In genomic region chr10:17047908-17048307, GRCh38 we compare ENCODE assay signal across 22 cellular contexts.
DNase-seq lines count a peak whose midpoint lies in the region; ATAC-seq, FAIRE-seq and TF ChIP-seq lines count a peak whose summit lies in the region.
"Had no signal": no experiment of that assay in that cellular context is flagged by ENCODE, and none has a peak within 500 bp of the region (broad histone marks: within the 10 kb centered on the region; RNA-seq: fewer than 3 reads in every experiment).

No MANE protein-coding gene starts in this region.

- H4K20me1 ChIP-seq in GM23338 (replicated peaks; ENCODE audit: insufficient read depth) (no peaks in the 10 kb centered on the region), K562 (replicated peaks; ENCODE audit: control insufficient read depth, insufficient read depth, low read length) (no peaks in the 10 kb centered on the region)
- H4K20me1 ChIP-seq: BLaER1 treated with 17β-estradiol and CSF1 and Interleukin-3, amounts not matched to agents 10 nM and 100 nM had no signal

- H3K4me1 ChIP-seq in GM23338 (ENCODE audit: insufficient read depth) (no peaks in the 10 kb centered on the region; the same call in 1 of the 2 replicates), HUES48 (ENCODE audit: control insufficient read depth, insufficient read depth, low read length) (peaks cover 7% of the 10 kb centered on the region; the same call in 1 of the 2 replicates), K562 (replicated peaks in 1 of 2; ENCODE audit: control insufficient read depth in 2 of 2, insufficient read depth in 2 of 2, low read length in 2 of 2) (peaks cover 0 to 13% of the 10 kb centered on the region in 2 experiments; a peak in 3 of 5 replicates), stomach (no peaks in the 10 kb centered on the region)
- H3K4me1 ChIP-seq: A549; BLaER1 treated with 17β-estradiol and CSF1 and Interleukin-3, amounts not matched to agents 10 nM and 100 nM; Caco-2 had no signal

- no peak for TF ChIP-seq EP300 in K562 (IDR thresholded peaks at IDR 0.05; ENCODE audit: low read length)
- no peak for TF ChIP-seq EP300 in stomach (IDR thresholded peaks at IDR 0.05)

- H3K4me1 Mint-ChIP-seq in GM23338 = peaks cover 4% of the 10 kb centered on the region; the same call in 1 of the 3 replicates
- H3K4me1 Mint-ChIP-seq: B cell had no signal

- peaks cover 6% of the 10 kb centered on the region; the same call in 1 of the 2 replicates for H3K9me3 ChIP-seq in HUES48 (ENCODE audit: control insufficient read depth, insufficient read depth, low read length)
- peaks cover 5% of the 10 kb centered on the region; the same call in 1 of the 2 replicates for H3K9me3 ChIP-seq in K562 (replicated peaks; ENCODE audit: control insufficient read depth, insufficient read depth, low read depth, low read length)
- H3K9me3 ChIP-seq in stomach = no peaks in the 10 kb centered on the region
- H3K9me3 ChIP-seq in MG63 = peaks cover 9% of the 10 kb centered on the region
- H3K9me3 ChIP-seq: Caco-2 had no signal

- ATAC-seq in GM23338 (peak; percentile 61), K562 (no peak)
- ATAC-seq: A549; CD8-positive, alpha-beta T cell had no signal

- no peak overlapping the region for H3K4me3 Mint-ChIP-seq in GM23338
- H3K4me3 Mint-ChIP-seq: B cell; CD4-positive, alpha-beta T cell; CD8-positive, alpha-beta T cell had no signal

- no TSS peak for BruUV-seq in K562 (replicated peaks; lab: Mats Ljungman, UMichigan)

- POLR2A ChIA-PET in K562 (lab: Yijun Ruan, JAX) = interaction anchor here (0.7 to 1.3 kb wide), 2 partner anchors 19 kb away, joined by 3 read pairs; no protein-coding TSS in a partner anchor

- FAIRE-seq in K562 (lab: Jason Lieb, UNC) = no peak
- FAIRE-seq: A549, D721Med, G401.6, GM12891, GM19239 had no signal

- H3K9me3 Mint-ChIP-seq in GM23338 = peaks cover 14% of the 10 kb centered on the region

- H3F3A ChIP-seq in GM23338 (replicated peaks; ENCODE audit: low read depth) = no peaks in the 10 kb centered on the region

- no peak for DNase-seq in GM23338 (ENCODE audit: low spot score)
- DNase-seq in K562 (ENCODE audit: extremely low read depth in 1 of 4, low spot score in 3 of 4) = no peak
- DNase-seq in stomach = no peak
- DNase-seq in MG63 = no peak
- DNase-seq in NCI-H128 (lab: John Stamatoyannopoulos, UW; ENCODE audit: unreplicated experiment) = no peak
- DNase-seq: AML-193; Caco-2; Calu3; CD4-positive, alpha-beta T cell; CD8-positive, alpha-beta T cell; DMS79 treated with DMSO at 0.1 percent for 48 hours; GF-D8 had no signal

- 17% methylated on average over 3 of the region's 3 CpGs for WGBS in K562 (ENCODE audit: insufficient coverage, low coverage, missing lambda C conversion rate)
- 66 to 82% (median 81%) methylated on average over 3 of the region's 3 CpGs for WGBS in stomach, 5 donors

- no peak overlapping the region for H3K27ac ChIP-seq in GM23338 (ENCODE audit: low read depth)
- peak overlapping the region; percentile 17 for H3K27ac ChIP-seq in HUES48 (ENCODE audit: low read depth, low read length)
- H3K27ac ChIP-seq in K562 (ENCODE audit: extremely low read depth, low read depth, low read length) = no peak overlapping the region
- H3K27ac ChIP-seq in stomach = no peak overlapping the region
- H3K27ac ChIP-seq: 22Rv1; A549; BLaER1 treated with 17β-estradiol and CSF1 and Interleukin-3, amounts not matched to agents 10 nM and 100 nM; C4-2B had no signal

- H3K36me3 Mint-ChIP-seq in GM23338 (ENCODE audit: low read depth) = peaks cover 12% of the 10 kb centered on the region; the same call in 2 of the 3 replicates

- H3K4me3 ChIP-seq in GM23338 = no peak overlapping the region
- H3K4me3 ChIP-seq in HUES48 (ENCODE audit: low read depth, low read length) = no peak overlapping the region
- H3K4me3 ChIP-seq in K562 = no peak overlapping the region
- no peak overlapping the region for H3K4me3 ChIP-seq in stomach
- H3K4me3 ChIP-seq in MG63 = no peak overlapping the region
- H3K4me3 ChIP-seq: A549; BLaER1 treated with 17β-estradiol and CSF1 and Interleukin-3, amounts not matched to agents 10 nM and 100 nM had no signal

- H3K9me2 ChIP-seq in GM23338 (ENCODE audit: insufficient read depth) = no peaks in the 10 kb centered on the region

- no peaks in the 10 kb centered on the region for H3K79me2 ChIP-seq in GM23338 (replicated peaks; ENCODE audit: insufficient read depth)
- no peaks in the 10 kb centered on the region for H3K79me2 ChIP-seq in K562 (ENCODE audit: control insufficient read depth, insufficient read depth, low read length)

- TF ChIP-seq POLR2A in K562 (conservative IDR thresholded peaks at IDR 0.05) (no peak), stomach (IDR thresholded peaks at IDR 0.05) (no peak)

- no peak overlapping the region for H2AFZ ChIP-seq in GM23338
- peak overlapping the region; percentile 26; the same call in 1 of the 2 replicates for H2AFZ ChIP-seq in K562 (ENCODE audit: low read depth, low read length)

- TF ChIP-seq CTCF in GM23338 (conservative IDR thresholded peaks at IDR 0.05; ENCODE audit: low read depth in 2 of 2) (no peak), K562 (IDR thresholded peaks at IDR 0.05 in 2 of 3, conservative IDR thresholded peaks at IDR 0.05 in 1 of 3; ENCODE audit: insufficient read depth in 2 of 3, low read depth in 1 of 3, low read length in 3 of 3) (no peak), stomach (IDR thresholded peaks at IDR 0.05) (no peak)

- H3K27me3 Mint-ChIP-seq in GM23338 (ENCODE audit: insufficient read depth, low read depth, poor library complexity) = no peaks in the 10 kb centered on the region
- H3K27me3 Mint-ChIP-seq: B cell; CD4-positive, alpha-beta T cell had no signal

- in situ Hi-C loops in K562 (cut with MboI) = no loop called here

- no peaks in the 10 kb centered on the region for H3K27me3 ChIP-seq in GM23338 (ENCODE audit: insufficient read depth)
- no peaks in the 10 kb centered on the region for H3K27me3 ChIP-seq in HUES48 (ENCODE audit: control insufficient read depth, insufficient read depth, low read length)
- H3K27me3 ChIP-seq in K562 (ENCODE audit: control insufficient read depth in 2 of 2, insufficient read depth in 2 of 2, low read length in 2 of 2) = no peaks in the 10 kb centered on the region
- no peaks in the 10 kb centered on the region for H3K27me3 ChIP-seq in stomach
- H3K27me3 ChIP-seq in MG63 = no peaks in the 10 kb centered on the region
- H3K27me3 ChIP-seq: BLaER1 treated with 17β-estradiol and CSF1 and Interleukin-3, amounts not matched to agents 10 nM and 100 nM had no signal

- H3K27ac Mint-ChIP-seq in GM23338 = no peak overlapping the region
- H3K27ac Mint-ChIP-seq: B cell; CD4-positive, alpha-beta T cell; CD8-positive, alpha-beta T cell had no signal

- H3K4me2 ChIP-seq in GM23338 = no peak overlapping the region
- no peak overlapping the region for H3K4me2 ChIP-seq in K562 (ENCODE audit: insufficient read depth, low read length)
- H3K4me2 ChIP-seq: A549; BLaER1 treated with 17β-estradiol and CSF1 and Interleukin-3, amounts not matched to agents 10 nM and 100 nM had no signal

- no peak for TF ChIP-seq RAD21 in K562 (CRISPR knock-in tag; conservative IDR thresholded peaks at IDR 0.05 in 1 of 2, IDR thresholded peaks at IDR 0.05 in 1 of 2)

- no peaks in the 10 kb centered on the region; the same call in 1 of the 2 replicates for H3K36me3 ChIP-seq in GM23338 (ENCODE audit: insufficient read depth)
- no peaks in the 10 kb centered on the region for H3K36me3 ChIP-seq in HUES48 (ENCODE audit: control insufficient read depth, insufficient read depth, low read length)
- no peaks in the 10 kb centered on the region for H3K36me3 ChIP-seq in K562 (ENCODE audit: control insufficient read depth, insufficient read depth, low read length)
- no peaks in the 10 kb centered on the region for H3K36me3 ChIP-seq in stomach
- H3K36me3 ChIP-seq in MG63 = no peaks in the 10 kb centered on the region
- H3K36me3 ChIP-seq: BLaER1 treated with 17β-estradiol and CSF1 and Interleukin-3, amounts not matched to agents 10 nM and 100 nM had no signal

- CTCF ChIA-PET in K562 (lab: Yijun Ruan, JAX; ENCODE audit: low intra/inter-chr PET ratio) = no interaction called here

- intact Hi-C loops in K562 (cut with micrococcal nuclease) = no loop called here
- intact Hi-C loops in stomach (cut with DNase I; ENCODE audit: low total_unique reads) = no loop called here

- H3K9ac ChIP-seq in HUES48 (ENCODE audit: low read depth, low read length) (no peak overlapping the region), K562 (ENCODE audit: insufficient read depth in 1 of 2, low read depth in 2 of 2, low read length in 2 of 2) (no peak overlapping the region)
- H3K9ac ChIP-seq: BLaER1 treated with 17β-estradiol and CSF1 and Interleukin-3, amounts not matched to agents 10 nM and 100 nM had no signal

- no peaks in the 10 kb centered on the region for H3K9me1 ChIP-seq in K562 (ENCODE audit: control insufficient read depth, insufficient read depth, low read length)

TF ChIP-seq in GM23338, 12 proteins besides CTCF, POLR2A, EP300 and RAD21 (continues in another document):
- no peak for TF ChIP-seq POLR2AphosphoS5 (IDR thresholded peaks at IDR 0.05; ENCODE audit: low read depth)
- TF ChIP-seq CREB1 (CRISPR knock-in tag; IDR thresholded peaks at IDR 0.05; ENCODE audit: low read depth) = no peak
- TF ChIP-seq NANOG (IDR thresholded peaks at IDR 0.05; ENCODE audit: borderline replicate concordance) = no peak

TF ChIP-seq in K562, 482 proteins besides CTCF, POLR2A, EP300 and RAD21:
- TF ChIP-seq ZNF212 (CRISPR knock-in tag; IDR thresholded peaks at IDR 0.05) = no peak
- TF ChIP-seq SETDB1 (IDR thresholded peaks at IDR 0.05; ENCODE audit: low read length) = no peak
- TF ChIP-seq E2F6 (IDR thresholded peaks at IDR 0.05; ENCODE audit: borderline replicate concordance in 1 of 2, extremely low read depth in 1 of 2, insufficient read depth in 1 of 2, insufficient read length in 1 of 2, low read depth in 1 of 2, low read length in 1 of 2, poor library complexity in 1 of 2, severe bottlenecking in 1 of 2) = no peak
- no peak for TF ChIP-seq KDM2B (CRISPR knock-in tag; IDR thresholded peaks at IDR 0.05)
- no peak for TF ChIP-seq SREBF2 (CRISPR knock-in tag; IDR thresholded peaks at IDR 0.05)
- TF ChIP-seq DACH1 (IDR thresholded peaks at IDR 0.05; ENCODE audit: partially characterized antibody) = no peak
